9 cellular contexts compared by ENCODE assay signal in the genomic region with DNA sequence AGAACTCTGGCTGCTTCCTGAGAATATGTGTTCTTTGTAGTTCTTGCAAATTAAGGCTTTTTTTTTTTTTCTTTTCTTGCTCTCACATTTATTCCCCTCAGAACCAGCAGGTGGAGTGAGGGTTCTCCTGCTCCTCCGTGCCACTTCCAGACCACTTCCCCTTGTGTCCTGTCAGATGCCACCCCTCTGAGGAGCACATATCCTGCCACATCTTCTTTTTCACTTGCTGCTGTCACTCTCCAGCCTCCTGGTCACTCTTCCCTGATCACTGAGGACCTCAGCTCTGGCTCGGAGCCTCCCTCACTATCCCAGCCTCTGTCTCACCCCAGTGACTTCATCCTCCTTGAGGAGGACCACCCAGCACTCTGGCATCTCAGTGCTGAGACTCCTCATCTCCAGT.
DNase-seq lines count a peak whose midpoint lies in the region; ATAC-seq and TF ChIP-seq lines count a peak whose summit lies in the region.
"Had no signal": no experiment of that assay in that cellular context is flagged by ENCODE, and none has a peak within 500 bp of the region (broad histone marks: within the 10 kb centered on the region; RNA-seq: fewer than 3 reads in every experiment).

No MANE protein-coding gene starts in this region.

- TF ChIP-seq CTCF in GM10266 (IDR thresholded peaks at IDR 0.05; ENCODE audit: control insufficient read depth, insufficient read depth, low read depth, missing control alignments): peak; percentile 36
- TF ChIP-seq CTCF in LNCAP (IDR thresholded peaks at IDR 0.05): peak; percentile 44
- TF ChIP-seq CTCF in astrocyte of the cerebellum (IDR thresholded peaks at IDR 0.05; ENCODE audit: low read depth, low read length, missing control alignments): peak; percentile 61
- no peak for TF ChIP-seq CTCF in lower leg skin (IDR thresholded peaks at IDR 0.05)

- intact Hi-C loops in lower leg skin (cut with DNase I; ENCODE audit: low total_unique reads): no loop called here

- H3K4me3 ChIP-seq in astrocyte of the cerebellum (ENCODE audit: low read depth, low read length) (no peak overlapping the region), lower leg skin (ENCODE audit: low read depth, poor library complexity, severe bottlenecking) (no peak overlapping the region)

- peaks cover 4% of the 10 kb centered on the region for H3K9me3 Mint-ChIP-seq in natural killer cell treated with Interleukin-12 subunit alpha and Interleukin-12 subunit beta and Interleukin-15 and Interleukin-18, amount 100 ng/mL, for 72 hours

- ATAC-seq in HG03378 (IDR thresholded peaks at IDR 0.05; ENCODE audit: unreplicated experiment): no peak
- no peak for ATAC-seq in natural killer cell treated with Interleukin-12 subunit alpha and Interleukin-12 subunit beta and Interleukin-15 and Interleukin-18, amount 100 ng/mL, for 72 hours
- ATAC-seq: naive thymus-derived CD8-positive, alpha-beta T cell had no signal

- H3K4me1 Mint-ChIP-seq in natural killer cell treated with Interleukin-12 subunit alpha and Interleukin-12 subunit beta and Interleukin-15 and Interleukin-18, amount 100 ng/mL, for 72 hours (ENCODE audit: low read depth in 2 of 2): peaks cover 4 to 6% of the 10 kb centered on the region in 2 donors

- in situ Hi-C loops in astrocyte of the cerebellum (cut with HindIII; ENCODE audit: low sequenced_read_pairs): no loop called here

- H3K36me3 Mint-ChIP-seq in natural killer cell treated with Interleukin-12 subunit alpha and Interleukin-12 subunit beta and Interleukin-15 and Interleukin-18, amount 100 ng/mL, for 72 hours: no peaks in the 10 kb centered on the region

- no peak for TF ChIP-seq POLR2A in lower leg skin (IDR thresholded peaks at IDR 0.05)

- H3K27ac Mint-ChIP-seq in natural killer cell treated with Interleukin-12 subunit alpha and Interleukin-12 subunit beta and Interleukin-15 and Interleukin-18, amount 100 ng/mL, for 72 hours: no peak overlapping the region
- H3K27ac Mint-ChIP-seq: naive thymus-derived CD8-positive, alpha-beta T cell had no signal

- no peak overlapping the region for H3K4me3 Mint-ChIP-seq in natural killer cell treated with Interleukin-12 subunit alpha and Interleukin-12 subunit beta and Interleukin-15 and Interleukin-18, amount 100 ng/mL, for 72 hours
- H3K4me3 Mint-ChIP-seq: naive thymus-derived CD8-positive, alpha-beta T cell had no signal

- peaks cover 14 to 28% of the 10 kb centered on the region in 2 donors for H3K27me3 Mint-ChIP-seq in natural killer cell treated with Interleukin-12 subunit alpha and Interleukin-12 subunit beta and Interleukin-15 and Interleukin-18, amount 100 ng/mL, for 72 hours

- 43 to 54% methylated on average over 2 of the region's 2 CpGs for WGBS in lower leg skin, 2 donors

- peak; percentile 25 for DNase-seq in GM10266 (ENCODE audit: extremely low spot score)
- DNase-seq in astrocyte of the cerebellum (ENCODE audit: low read depth): peak; percentile 8
- DNase-seq in myocyte (ENCODE audit: low read depth): peak; percentile 61
- no peak for DNase-seq in natural killer cell treated with Interleukin-12 subunit alpha and Interleukin-12 subunit beta and Interleukin-15 and Interleukin-18, amount 100 ng/mL, for 72 hours (ENCODE audit: low spot score)
- DNase-seq in lower leg skin (ENCODE audit: low spot score in 2 of 2): no peak
- no peak for DNase-seq in globus pallidus (ENCODE audit: low spot score)

Comparison
In these comparisons a context has a peak if more than half of its experiments do, and no peak if none do; other contexts are left out.
1. DNase-seq: peak in GM10266 (single experiment), astrocyte of the cerebellum (single experiment) and myocyte (single experiment); none in natural killer cell treated with Interleukin-12 subunit alpha and Interleukin-12 subunit beta and Interleukin-15 and Interleukin-18, amount 100 ng/mL, for 72 hours (single experiment), lower leg skin (0 of 2) and globus pallidus (single experiment).
2. CTCF ChIP-seq: peak in GM10266 (single experiment), LNCAP (single experiment) and astrocyte of the cerebellum (single experiment); none in lower leg skin (0 of 3).